25 cellular contexts compared by ENCODE assay signal in the genomic region with DNA sequence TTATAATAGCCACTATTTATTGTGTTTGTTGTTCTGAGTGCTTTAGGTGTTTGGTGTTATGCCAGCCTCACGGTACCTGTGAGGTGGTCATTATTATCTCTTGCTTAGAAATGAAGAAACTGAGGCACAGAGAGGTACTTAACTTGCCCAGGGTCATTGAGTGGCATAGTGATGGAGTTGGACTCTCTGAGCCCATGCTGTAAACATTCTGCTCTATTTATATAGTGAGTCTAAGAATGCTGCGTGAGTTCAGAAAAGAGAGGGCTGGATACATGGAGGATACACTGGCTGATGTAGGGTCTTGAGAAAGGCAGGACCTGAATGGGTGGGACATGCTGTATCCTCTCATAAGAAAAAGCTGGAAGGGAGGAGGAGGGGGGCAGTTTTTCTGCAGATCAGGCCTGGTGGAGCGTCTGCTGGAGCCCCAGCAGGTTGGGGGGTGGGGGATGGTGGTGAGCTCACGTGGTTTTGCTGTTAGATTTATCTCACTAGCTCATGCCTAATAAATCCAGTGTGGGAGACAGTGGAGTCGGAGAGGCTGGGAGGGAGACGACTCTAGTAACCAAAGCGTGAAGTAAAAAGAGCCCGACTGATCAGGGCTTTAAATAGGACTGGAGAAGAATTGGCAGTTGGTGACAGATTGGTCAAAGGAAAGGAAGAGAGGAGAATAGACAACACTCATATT. TPM values are rescaled to one million over a fixed set of nuclear protein-coding genes. Genes with fewer than 3 reads are reported as not detected.
DNase-seq lines count a peak whose midpoint lies in the region; ATAC-seq and TF ChIP-seq lines count a peak whose summit lies in the region.
"Had no signal": no experiment of that assay in that cellular context is flagged by ENCODE, and none has a peak within 500 bp of the region (broad histone marks: within the 10 kb centered on the region; RNA-seq: fewer than 3 reads in every experiment).

No MANE protein-coding gene starts in this region.

- peak overlapping the region; percentile 8 for H3K4me2 ChIP-seq in neural progenitor cell
- H3K4me2 ChIP-seq: A549 had no signal

- no peaks in the 10 kb centered on the region for H3K9me3 ChIP-seq in neural progenitor cell (ENCODE audit: low read depth)
- no peaks in the 10 kb centered on the region for H3K9me3 ChIP-seq in effector memory CD4-positive, alpha-beta T cell (ENCODE audit: control insufficient read depth, low read length)
- H3K9me3 ChIP-seq: A549, ascending aorta, SJSA1 had no signal

- CTCF ChIA-PET in WTC11 (lab: Charles Lee) = interaction anchor here (0.7 to 1.3 kb wide), 3 partner anchors 13 to 55 kb away, joined by 3 to 5 read pairs (median 5); no protein-coding TSS in a partner anchor

- DNase-seq in NCI-H82 (lab: John Stamatoyannopoulos, UW) (peak; percentile 27), NCI-H82 treated with DMSO at 0.1 percent for 48 hours (lab: John Stamatoyannopoulos, UW; ENCODE audit: unreplicated experiment) (no peak), HK-2 (ENCODE audit: unreplicated experiment) (peak; percentile 6), WTC11 (ENCODE audit: low spot score) (no peak), neural progenitor cell (ENCODE audit: low spot score) (no peak), glutamatergic neuron (no peak)
- no peak for DNase-seq in effector memory CD4-positive, alpha-beta T cell
- DNase-seq: activated CD4-positive, alpha-beta T cell treated with anti-CD3 and anti-CD28 coated beads for 36 hours; activated CD8-positive, alpha-beta memory T cell treated with anti-CD3 and anti-CD28 coated beads for 24 hours; activated effector memory CD4-positive, alpha-beta T cell treated with anti-CD3 and anti-CD28 coated beads, Interleukin-2, amount 50 U/mL, for 16 hours; activated naive CD8-positive, alpha-beta T cell treated with anti-CD3 and anti-CD28 coated beads, Interleukin-2, amount 10 ng/mL, durations not matched to agents 7 days and 5 days; IMR-90; midbrain; NCI-H1092 treated with DMSO at 0.1 percent for 48 hours; NCI-H1930; stimulated activated CD4-positive, alpha-beta T cell treated with anti-CD3 and anti-CD28 coated beads, Interleukin-12 subunit alpha, Interleukin-12 subunit beta, amount 100 ng/mL, for 4 hours; stimulated activated CD4-positive, alpha-beta T cell treated with anti-CD3 and anti-CD28 coated beads, Interleukin-4, amount 100 ng/mL, for 1 hour had no signal

- peak; percentile 33; the same call in 1 of the 2 replicates for ATAC-seq in WTC11
- no peak for ATAC-seq in GM19023 (IDR thresholded peaks at IDR 0.05; ENCODE audit: unreplicated experiment)
- ATAC-seq: A549; activated CD4-positive, alpha-beta T cell treated with anti-CD3 and anti-CD28 coated beads for 36 hours had no signal

- H3K4me3 ChIP-seq in neural progenitor cell = no peak overlapping the region
- H3K4me3 ChIP-seq in effector memory CD4-positive, alpha-beta T cell (ENCODE audit: insufficient read depth, low read depth, low read length, poor library complexity, severe bottlenecking) = no peak overlapping the region
- H3K4me3 ChIP-seq: A549, ascending aorta, SJSA1 had no signal

- H3K36me3 Mint-ChIP-seq in WTC11 (peaks cover 9% of the 10 kb centered on the region), neural progenitor cell (peaks cover 2% of the 10 kb centered on the region), glutamatergic neuron (ENCODE audit: unreplicated experiment) (peaks cover 5% of the 10 kb centered on the region)
- H3K36me3 Mint-ChIP-seq: activated naive CD8-positive, alpha-beta T cell treated with anti-CD3 and anti-CD28 coated beads, Interleukin-2, amount 10 ng/mL, durations not matched to agents 7 days and 5 days had no signal

- H3K9ac ChIP-seq in neural progenitor cell = no peak overlapping the region

- H3K27ac Mint-ChIP-seq in WTC11 = no peak overlapping the region
- peak overlapping the region; percentile 34 for H3K27ac Mint-ChIP-seq in neural progenitor cell
- no peak overlapping the region for H3K27ac Mint-ChIP-seq in glutamatergic neuron (ENCODE audit: unreplicated experiment)
- H3K27ac Mint-ChIP-seq: activated CD4-positive, alpha-beta T cell treated with anti-CD3 and anti-CD28 coated beads for 36 hours; activated naive CD8-positive, alpha-beta T cell treated with anti-CD3 and anti-CD28 coated beads, Interleukin-2, amount 10 ng/mL, durations not matched to agents 7 days and 5 days; T-helper 1 cell treated with Interleukin-12 subunit alpha and Interleukin-12 subunit beta and Interleukin-4 antibody, amounts not matched to agents 30 μg/mL and 1 μg/mL, for 36 hours; type B pancreatic cell had no signal

- H3K27me3 Mint-ChIP-seq in WTC11 (ENCODE audit: low read depth) (no peaks in the 10 kb centered on the region), neural progenitor cell (ENCODE audit: insufficient read depth, low read depth) (peaks cover 3% of the 10 kb centered on the region), glutamatergic neuron (ENCODE audit: unreplicated experiment) (peaks cover 2% of the 10 kb centered on the region)
- H3K27me3 Mint-ChIP-seq: type B pancreatic cell had no signal

- peaks cover 62% of the 10 kb centered on the region for H3K79me2 ChIP-seq in neural progenitor cell (ENCODE audit: low read depth)

- H4K20me1 ChIP-seq in neural progenitor cell (ENCODE audit: low read depth) = no peaks in the 10 kb centered on the region

- H3K9me3 Mint-ChIP-seq in WTC11 (peaks cover 14% of the 10 kb centered on the region), neural progenitor cell (peaks cover 4% of the 10 kb centered on the region), glutamatergic neuron (ENCODE audit: unreplicated experiment) (peaks cover 2% of the 10 kb centered on the region)
- H3K9me3 Mint-ChIP-seq: central memory CD8-positive, alpha-beta T cell; neural crest cell; T-helper 1 cell treated with Interleukin-12 subunit alpha and Interleukin-12 subunit beta and Interleukin-4 antibody, amounts not matched to agents 30 μg/mL and 1 μg/mL, for 36 hours had no signal

- no peaks in the 10 kb centered on the region for H3F3A ChIP-seq in neural progenitor cell (ENCODE audit: low read depth)

- no peaks in the 10 kb centered on the region for H3K36me3 ChIP-seq in neural progenitor cell
- no peaks in the 10 kb centered on the region for H3K36me3 ChIP-seq in effector memory CD4-positive, alpha-beta T cell (ENCODE audit: control insufficient read depth, insufficient read depth, low read length)
- H3K36me3 ChIP-seq: ascending aorta, SJSA1 had no signal

- H3K4me1 Mint-ChIP-seq in WTC11 (peaks cover 33% of the 10 kb centered on the region), neural progenitor cell (peaks cover 13% of the 10 kb centered on the region), glutamatergic neuron (ENCODE audit: low read depth, unreplicated experiment) (no peaks in the 10 kb centered on the region)
- H3K4me1 Mint-ChIP-seq: activated CD4-positive, alpha-beta T cell treated with anti-CD3 and anti-CD28 coated beads for 36 hours; activated naive CD8-positive, alpha-beta T cell treated with anti-CD3 and anti-CD28 coated beads, Interleukin-2, amount 10 ng/mL, durations not matched to agents 7 days and 5 days; central memory CD8-positive, alpha-beta T cell had no signal

- peaks cover 13% of the 10 kb centered on the region for H3K4me1 ChIP-seq in neural progenitor cell
- no peaks in the 10 kb centered on the region for H3K4me1 ChIP-seq in effector memory CD4-positive, alpha-beta T cell (ENCODE audit: control insufficient read depth, insufficient read depth, low read length, poor library complexity, severe bottlenecking)
- H3K4me1 ChIP-seq: A549, ascending aorta, SJSA1 had no signal

- POLR2A ChIA-PET in WTC11 (lab: Charles Lee) = interaction anchor here (0.6 kb wide), 1 partner anchor 162 kb away, joined by 6 read pairs; no protein-coding TSS in a partner anchor

- H3K4me3 Mint-ChIP-seq in WTC11 (no peak overlapping the region), neural progenitor cell (no peak overlapping the region), glutamatergic neuron (ENCODE audit: unreplicated experiment) (no peak overlapping the region)
- H3K4me3 Mint-ChIP-seq: activated CD4-positive, alpha-beta T cell treated with anti-CD3 and anti-CD28 coated beads for 36 hours; activated naive CD8-positive, alpha-beta T cell treated with anti-CD3 and anti-CD28 coated beads, Interleukin-2, amount 10 ng/mL, durations not matched to agents 7 days and 5 days; central memory CD8-positive, alpha-beta T cell; neural crest cell; T-helper 1 cell treated with Interleukin-12 subunit alpha and Interleukin-12 subunit beta and Interleukin-4 antibody, amounts not matched to agents 30 μg/mL and 1 μg/mL, for 36 hours; type B pancreatic cell had no signal

- no peaks in the 10 kb centered on the region for H3K27me3 ChIP-seq in neural progenitor cell
- H3K27me3 ChIP-seq in effector memory CD4-positive, alpha-beta T cell (replicated peaks; ENCODE audit: control insufficient read depth, insufficient read depth, low read length, poor library complexity, severe bottlenecking) = no peaks in the 10 kb centered on the region
- H3K27me3 ChIP-seq: ascending aorta had no signal

- TF ChIP-seq CTCF in WTC11 (IDR thresholded peaks at IDR 0.05) (no peak), neural progenitor cell (IDR thresholded peaks at IDR 0.05) (no peak), glutamatergic neuron (IDR thresholded peaks at IDR 0.05; ENCODE audit: partially characterized antibody, unreplicated experiment) (no peak)

- H3K27ac ChIP-seq in neural progenitor cell = no peak overlapping the region
- H3K27ac ChIP-seq in effector memory CD4-positive, alpha-beta T cell (ENCODE audit: insufficient read depth, low read length, poor library complexity, severe bottlenecking) = no peak overlapping the region
- H3K27ac ChIP-seq: A549, ascending aorta, SJSA1 had no signal

- H2AFZ ChIP-seq in neural progenitor cell (replicated peaks) = no peak overlapping the region

TF ChIP-seq in WTC11, 78 proteins besides CTCF, POLR2A, EP300 and RAD21 (continues in another document):
- TF ChIP-seq ZNF263 (CRISPR knock-in tag; IDR thresholded peaks at IDR 0.05; ENCODE audit: low read depth) (no peak), TCF7 (CRISPR knock-in tag; IDR thresholded peaks at IDR 0.05; ENCODE audit: low read depth) (no peak), RORB (CRISPR knock-in tag; IDR thresholded peaks at IDR 0.05) (no peak), TP53 (CRISPR knock-in tag; IDR thresholded peaks at IDR 0.05) (no peak), ZNF138 (CRISPR knock-in tag; conservative IDR thresholded peaks at IDR 0.05) (no peak), JAZF1 (CRISPR knock-in tag; IDR thresholded peaks at IDR 0.05) (no peak), NFYB (CRISPR knock-in tag; conservative IDR thresholded peaks at IDR 0.05; ENCODE audit: low read depth) (no peak), ESRRA (CRISPR knock-in tag; IDR thresholded peaks at IDR 0.05; ENCODE audit: borderline replicate concordance) (no peak), NR3C1 (CRISPR knock-in tag; conservative IDR thresholded peaks at IDR 0.05; ENCODE audit: low read depth) (no peak), ZNF219 (CRISPR knock-in tag; IDR thresholded peaks at IDR 0.05; ENCODE audit: borderline replicate concordance) (no peak)

RNA-seq across cellular contexts. Expression of a gene that starts 15.9 kb away (rescaled TPM):
- total RNA-seq in WTC11 (2021) = 22.3 to 27.4 TPM (median 25.2 TPM) in 3 replicates
- total RNA-seq in neural progenitor cell (ENCODE audit: low replicate concordance) = 14.2 and 16.5 TPM in 2 replicates
- 7.8 TPM for total RNA-seq in glutamatergic neuron (ENCODE audit: unreplicated experiment)

Comparison
In these comparisons a context has a peak if more than half of its experiments do, and no peak if none do; other contexts are left out.
1. DNase-seq: peak in NCI-H82 (single experiment) and HK-2 (single experiment); none in NCI-H82 treated with DMSO at 0.1 percent for 48 hours (single experiment), WTC11 (single experiment), neural progenitor cell (single experiment), effector memory CD4-positive, alpha-beta T cell (0 of 3) and glutamatergic neuron (single experiment).